15 cellular contexts compared by ENCODE assay signal in the genomic region with DNA sequence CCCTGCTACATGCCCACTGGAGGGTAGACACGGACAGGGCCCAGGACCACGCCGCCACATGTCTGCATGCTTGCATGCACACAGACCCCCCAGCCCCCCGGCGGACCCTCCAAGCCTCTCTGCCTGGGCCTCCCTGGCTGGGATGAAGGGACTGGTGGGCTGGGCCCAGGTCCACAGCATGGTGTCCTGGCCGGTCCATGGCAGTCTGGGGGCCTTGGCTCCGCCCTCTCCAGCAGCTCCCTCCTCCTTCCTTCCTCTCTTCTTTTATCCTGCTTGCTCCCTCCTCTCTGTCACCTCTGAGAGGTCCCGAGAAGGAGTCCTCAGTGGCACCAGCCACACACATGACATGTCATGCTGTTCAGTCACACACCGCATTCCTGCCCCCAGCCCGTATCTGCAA. TPM values are rescaled to one million over a fixed set of nuclear protein-coding genes. Genes with fewer than 3 reads are reported as not detected.
A peak's percentile ranks its signal among the peaks of the same experiment; 100 is the strongest.
DNase-seq lines count a peak whose midpoint lies in the region; ATAC-seq and TF ChIP-seq lines count a peak whose summit lies in the region.
"Had no signal": no experiment of that assay in that cellular context is flagged by ENCODE, and none has a peak within 500 bp of the region (broad histone marks: within the 10 kb centered on the region; RNA-seq: fewer than 3 reads in every experiment).

No MANE protein-coding gene starts in this region.

- H3K9me3 Mint-ChIP-seq in CD8-positive, alpha-beta T cell = no peaks in the 10 kb centered on the region
- H3K9me3 Mint-ChIP-seq: CD4-positive, CD25-positive, alpha-beta regulatory T cell; H9 had no signal

- H3K9me3 ChIP-seq in cardiac muscle cell (ENCODE audit: low read depth) (no peaks in the 10 kb centered on the region), WERI-Rb-1 (ENCODE audit: severe bottlenecking) (no peaks in the 10 kb centered on the region)
- H3K9me3 ChIP-seq in CD8-positive, alpha-beta T cell (ENCODE audit: low read length) = no peaks in the 10 kb centered on the region
- H3K9me3 ChIP-seq: BLaER1 had no signal

- no peak overlapping the region for H3K27ac Mint-ChIP-seq in CD8-positive, alpha-beta T cell
- H3K27ac Mint-ChIP-seq: CD4-positive, CD25-positive, alpha-beta regulatory T cell; H9 had no signal

- H3K4me1 Mint-ChIP-seq in CD8-positive, alpha-beta T cell (ENCODE audit: low read depth) = no peaks in the 10 kb centered on the region
- H3K4me1 Mint-ChIP-seq: CD4-positive, CD25-positive, alpha-beta regulatory T cell had no signal

- H3K27ac ChIP-seq in cardiac muscle cell (peak overlapping the region; percentile 4), WERI-Rb-1 (peak overlapping the region; percentile 92), dorsolateral prefrontal cortex (peak overlapping the region in 55 of 59 donors; percentile 41 to 97 (median 86)), substantia nigra (ENCODE audit: low read depth, low read length, poor library complexity, severe bottlenecking) (peak overlapping the region; percentile 86)
- no peak overlapping the region for H3K27ac ChIP-seq in CD8-positive, alpha-beta T cell (ENCODE audit: low read depth, low read length)
- H3K27ac ChIP-seq: BLaER1 had no signal

- H3K36me3 Mint-ChIP-seq in CD8-positive, alpha-beta T cell = no peaks in the 10 kb centered on the region
- H3K36me3 Mint-ChIP-seq: CD4-positive, CD25-positive, alpha-beta regulatory T cell had no signal

- intact Hi-C loops in Right ventricle myocardium superior (cut with DNase I) = no loop called here
- intact Hi-C loops in dorsolateral prefrontal cortex (cut with DNase I) = no loop called here
- intact Hi-C loops in CD8-positive, alpha-beta T cell (cut with DNase I, micrococcal nuclease) = no loop called here

- H3K36me3 ChIP-seq in cardiac muscle cell (no peaks in the 10 kb centered on the region), WERI-Rb-1 (no peaks in the 10 kb centered on the region)
- no peaks in the 10 kb centered on the region for H3K36me3 ChIP-seq in CD8-positive, alpha-beta T cell (ENCODE audit: insufficient read depth, low read length)
- H3K36me3 ChIP-seq: BLaER1 had no signal

- no peak overlapping the region for H3K4me3 ChIP-seq in cardiac muscle cell
- H3K4me3 ChIP-seq in WERI-Rb-1 (ENCODE audit: low read depth, low read length) = no peak overlapping the region
- H3K4me3 ChIP-seq in dorsolateral prefrontal cortex = no peak overlapping the region
- H3K4me3 ChIP-seq in CD8-positive, alpha-beta T cell (ENCODE audit: low read depth, low read length) = no peak overlapping the region
- H3K4me3 ChIP-seq: BLaER1 had no signal

- POLR2A ChIA-PET in CD8-positive, alpha-beta T cell (lab: Charles Lee) = no interaction called here

- H3K27me3 Mint-ChIP-seq in CD8-positive, alpha-beta T cell (ENCODE audit: low read depth) = no peaks in the 10 kb centered on the region

- no peaks in the 10 kb centered on the region for H3K27me3 ChIP-seq in cardiac muscle cell
- no peaks in the 10 kb centered on the region for H3K27me3 ChIP-seq in WERI-Rb-1 (ENCODE audit: insufficient read depth, low read depth, severe bottlenecking)
- no peaks in the 10 kb centered on the region for H3K27me3 ChIP-seq in dorsolateral prefrontal cortex
- H3K27me3 ChIP-seq in CD8-positive, alpha-beta T cell (ENCODE audit: insufficient read depth, low read length) = no peaks in the 10 kb centered on the region
- H3K27me3 ChIP-seq: BLaER1 had no signal

- CTCF ChIA-PET in CD8-positive, alpha-beta T cell (lab: Charles Lee) = interaction anchor here (0.6 to 1.3 kb wide), 4 partner anchors 78 to 654 kb away, joined by 3 read pairs; no protein-coding TSS in a partner anchor

- ATAC-seq in Right ventricle myocardium superior (ENCODE audit: poor library complexity) (no peak), omental fat pad (ENCODE audit: low FRiP score) (no peak)
- ATAC-seq in CD8-positive, alpha-beta T cell = no peak

- TF ChIP-seq CTCF in cardiac muscle cell (IDR thresholded peaks at IDR 0.05; ENCODE audit: low read depth, low read length) (no peak), WERI-Rb-1 (IDR thresholded peaks at IDR 0.05; ENCODE audit: low read depth, low read length) (no peak), dorsolateral prefrontal cortex (IDR thresholded peaks at IDR 0.05 in 54 of 56, conservative IDR thresholded peaks at IDR 0.05 in 2 of 56; ENCODE audit: low read depth in 1 of 56, partially characterized antibody in 56 of 56) (no peak), omental fat pad (IDR thresholded peaks at IDR 0.05) (no peak)
- no peak for TF ChIP-seq CTCF in CD8-positive, alpha-beta T cell (IDR thresholded peaks at IDR 0.05)

- H3K4me1 ChIP-seq in cardiac muscle cell (ENCODE audit: low read depth) = peaks cover 40% of the 10 kb centered on the region
- H3K4me1 ChIP-seq in CD8-positive, alpha-beta T cell (ENCODE audit: insufficient read depth, low read length) = no peaks in the 10 kb centered on the region

- no peak for DNase-seq in cardiac muscle cell (ENCODE audit: low read depth in 1 of 2, low spot score in 1 of 2)
- DNase-seq in Right ventricle myocardium superior = no peak
- no peak for DNase-seq in WERI-Rb-1
- DNase-seq in dorsolateral prefrontal cortex = no peak
- no peak for DNase-seq in substantia nigra (lab: John Stamatoyannopoulos, UW)
- DNase-seq in omental fat pad (ENCODE audit: low spot score) = no peak
- no peak for DNase-seq in NCI-H446 treated with DMSO at 0.1 percent for 48 hours (lab: John Stamatoyannopoulos, UW)
- no peak for DNase-seq in CD8-positive, alpha-beta T cell
- DNase-seq: 8988T; AML-193; Calu3; CD4-positive, CD25-positive, alpha-beta regulatory T cell; DMS 273 treated with DMSO at 0.1 percent for 48 hours; H9 had no signal

- no peak overlapping the region for H3K4me3 Mint-ChIP-seq in CD8-positive, alpha-beta T cell
- H3K4me3 Mint-ChIP-seq: CD4-positive, CD25-positive, alpha-beta regulatory T cell; H9 had no signal

RNA-seq across cellular contexts. Expression of a gene that starts 24.5 kb away (rescaled TPM):
- total RNA-seq in cardiac muscle cell (32.2 and 39.5 TPM in 2 replicates), Right ventricle myocardium superior (23.2 TPM), dorsolateral prefrontal cortex (10 to 100 TPM; 29.0 to 90.9 (median 44.8) TPM), omental fat pad (10 to 100 TPM in 3 of 4 donors, 1 to 10 TPM in 1; 5.5 to 22.2 (median 16.8) TPM)
- polyA plus RNA-seq in cardiac muscle cell = 7.1 and 13.1 TPM in 2 replicates
- total RNA-seq in CD8-positive, alpha-beta T cell = 1 to 10 TPM; 5.4 to 5.6 TPM

RNA-seq across cellular contexts. Expression of a gene that starts 36.2 kb away (rescaled TPM):
- 1,533 and 1,673 TPM in 2 replicates for total RNA-seq in cardiac muscle cell
- polyA plus RNA-seq in cardiac muscle cell = 844 and 941 TPM in 2 replicates
- total RNA-seq in Right ventricle myocardium superior = 594 TPM
- 100 to 1,000 TPM; 154 to 416 (median 290) TPM for total RNA-seq in dorsolateral prefrontal cortex
- 1,000 to 10,000 TPM; 1,723 to 2,189 (median 1,972) TPM for total RNA-seq in omental fat pad
- 1,000 to 10,000 TPM; 1,694 to 1,736 TPM for total RNA-seq in CD8-positive, alpha-beta T cell

RNA-seq across cellular contexts. Expression of a gene that starts 48.6 kb away (rescaled TPM):
- 87.7 and 99.7 TPM in 2 replicates for total RNA-seq in cardiac muscle cell
- polyA plus RNA-seq in cardiac muscle cell = 116 and 125 TPM in 2 replicates
- 23.2 TPM for total RNA-seq in Right ventricle myocardium superior
- total RNA-seq in dorsolateral prefrontal cortex = 10 to 100 TPM in 116 of 120 experiments, 1 to 10 TPM in 4; 8.1 to 33.2 (median 16.3) TPM
- total RNA-seq in omental fat pad = 10 to 100 TPM; 34.0 to 57.7 (median 52.1) TPM
- 1 to 10 TPM; 3.8 to 4.0 TPM for total RNA-seq in CD8-positive, alpha-beta T cell

RNA-seq across cellular contexts. Expression of a gene that starts 57.0 kb away (rescaled TPM):
- 56.5 and 105 TPM in 2 replicates for total RNA-seq in cardiac muscle cell
- polyA plus RNA-seq in cardiac muscle cell = 95.9 and 104 TPM in 2 replicates
- 27.5 TPM for total RNA-seq in Right ventricle myocardium superior
- 10 to 100 TPM; 31.4 to 85.8 (median 60.7) TPM for total RNA-seq in dorsolateral prefrontal cortex
- total RNA-seq in omental fat pad = 10 to 100 TPM; 19.0 to 53.4 (median 24.5) TPM
- 1 to 10 TPM; 6.8 to 6.9 TPM for total RNA-seq in CD8-positive, alpha-beta T cell

RNA-seq across cellular contexts. Expression of a gene that starts 58.0 kb away (rescaled TPM):
- total RNA-seq in cardiac muscle cell = 19.8 and 27.8 TPM in 2 replicates
- polyA plus RNA-seq in cardiac muscle cell = 23.3 and 29.9 TPM in 2 replicates
- total RNA-seq in Right ventricle myocardium superior = 12.6 TPM
- total RNA-seq in dorsolateral prefrontal cortex = 10 to 100 TPM in 117 of 120 experiments, 1 to 10 TPM in 3; 7.7 to 21.5 (median 14.8) TPM
- 10 to 100 TPM; 57.3 to 87.1 (median 80.9) TPM for total RNA-seq in omental fat pad
- 10 to 100 TPM; 44.3 to 44.4 TPM for total RNA-seq in CD8-positive, alpha-beta T cell
